ENCODE assay signal across 1 cellular context in the genomic region with DNA sequence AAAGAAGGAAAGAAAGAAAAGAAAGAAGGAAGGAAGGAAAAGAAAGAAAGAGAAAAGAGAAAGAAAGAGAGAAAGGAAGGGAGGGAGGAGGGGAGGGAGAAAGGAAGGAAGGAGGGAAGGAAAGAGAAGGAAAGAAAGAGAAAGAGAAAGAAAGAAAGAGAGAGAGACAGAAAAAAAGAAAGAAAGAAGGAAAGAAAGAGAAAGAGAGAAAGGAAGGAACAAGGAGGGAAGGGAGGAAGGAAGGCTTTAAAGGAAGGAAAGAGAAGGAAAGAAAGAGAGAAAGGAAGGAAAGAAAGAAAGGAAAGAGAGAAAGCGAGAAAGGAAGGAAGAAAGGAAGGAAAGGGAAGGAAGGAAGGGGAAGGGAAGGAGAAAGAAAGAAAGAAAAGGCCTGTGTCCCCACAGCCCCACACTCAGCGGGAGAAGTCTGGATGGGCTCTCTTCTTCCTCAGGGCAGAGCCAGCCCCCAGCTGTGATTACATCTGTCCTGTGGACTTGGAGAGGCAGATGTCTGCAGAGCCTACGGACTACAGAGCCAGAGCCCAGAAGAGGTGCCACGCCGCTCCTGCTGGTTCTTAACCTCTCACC.
TF ChIP-seq lines count a peak whose summit lies in the region.

No MANE protein-coding gene starts in this region.

TF ChIP-seq in K562, 482 proteins besides CTCF, POLR2A, EP300 and RAD21 (continued from another document):
- TF ChIP-seq ZBTB12 (CRISPR knock-in tag; IDR thresholded peaks at IDR 0.05) (no peak), BCOR (IDR thresholded peaks at IDR 0.05) (no peak), MAX (CRISPR knock-in tag; IDR thresholded peaks at IDR 0.05) (no peak), SOX6 (IDR thresholded peaks at IDR 0.05) (no peak), ZEB2 (IDR thresholded peaks at IDR 0.05) (no peak), ZNF174 (CRISPR knock-in tag; IDR thresholded peaks at IDR 0.05) (no peak), ZNF212 (CRISPR knock-in tag; IDR thresholded peaks at IDR 0.05) (no peak), SAFB2 (IDR thresholded peaks at IDR 0.05; ENCODE audit: borderline replicate concordance, low read depth, low read length, severe bottlenecking) (no peak), TFAM (CRISPR knock-in tag; conservative IDR thresholded peaks at IDR 0.05) (no peak), SETDB1 (IDR thresholded peaks at IDR 0.05; ENCODE audit: low read length) (no peak), HNRNPUL1 (IDR thresholded peaks at IDR 0.05; ENCODE audit: low read length) (no peak), GTF2E2 (tag; IDR thresholded peaks at IDR 0.05) (no peak), LCOR (CRISPR knock-in tag; IDR thresholded peaks at IDR 0.05) (no peak), CBX1 (IDR thresholded peaks at IDR 0.05; ENCODE audit: low read depth) (no peak), GTF3C2 (IDR thresholded peaks at IDR 0.05; ENCODE audit: borderline replicate concordance, extremely low read depth, insufficient read length) (no peak), FUS (optimal IDR thresholded peaks at IDR 0.05; ENCODE audit: low read depth, low read length) (no peak), CREBBP (IDR thresholded peaks at IDR 0.05; ENCODE audit: low read depth, low read length) (no peak), U2AF2 (optimal IDR thresholded peaks at IDR 0.05; ENCODE audit: low read depth, low read length) (no peak), RFX5 (IDR thresholded peaks at IDR 0.05; ENCODE audit: low read depth, low read length) (no peak), HBP1 (CRISPR knock-in tag; IDR thresholded peaks at IDR 0.05) (0 out of 2 replicates have a peak, but pooled peaks have one; percentile 53), MTA2 (IDR thresholded peaks at IDR 0.05; ENCODE audit: low read depth) (0 out of 2 replicates have a peak, but pooled peaks have one; percentile 11), TCF7L2 (IDR thresholded peaks at IDR 0.05; ENCODE audit: low read depth, low read length) (no peak), MEIS2 (IDR thresholded peaks at IDR 0.05; ENCODE audit: partially characterized antibody) (no peak), KDM1A (IDR thresholded peaks at IDR 0.05) (no peak), HSF4 (CRISPR knock-in tag; IDR thresholded peaks at IDR 0.05; ENCODE audit: borderline replicate concordance) (no peak), BRCA1 (IDR thresholded peaks at IDR 0.05) (no peak), BRCA1 (CRISPR knock-in tag; IDR thresholded peaks at IDR 0.05) (no peak), HEY1 (CRISPR knock-in tag; IDR thresholded peaks at IDR 0.05; ENCODE audit: borderline replicate concordance) (no peak)
- TF ChIP-seq, protein P1, sequence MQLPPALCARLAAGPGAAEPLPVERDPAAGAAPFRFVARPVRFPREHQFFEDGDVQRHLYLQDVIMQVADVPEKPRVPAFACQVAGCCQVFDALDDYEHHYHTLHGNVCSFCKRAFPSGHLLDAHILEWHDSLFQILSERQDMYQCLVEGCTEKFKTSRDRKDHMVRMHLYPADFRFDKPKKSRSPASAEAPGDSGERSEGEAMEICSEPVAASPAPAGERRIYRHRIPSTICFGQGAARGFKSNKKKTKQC (CRISPR knock-in tag; IDR thresholded peaks at IDR 0.05), result no peak
- TF ChIP-seq, protein P2, sequence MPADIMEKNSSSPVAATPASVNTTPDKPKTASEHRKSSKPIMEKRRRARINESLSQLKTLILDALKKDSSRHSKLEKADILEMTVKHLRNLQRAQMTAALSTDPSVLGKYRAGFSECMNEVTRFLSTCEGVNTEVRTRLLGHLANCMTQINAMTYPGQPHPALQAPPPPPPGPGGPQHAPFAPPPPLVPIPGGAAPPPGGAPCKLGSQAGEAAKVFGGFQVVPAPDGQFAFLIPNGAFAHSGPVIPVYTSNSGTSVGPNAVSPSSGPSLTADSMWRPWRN (IDR thresholded peaks at IDR 0.05; ENCODE audit: low read depth), result no peak
- TF ChIP-seq, protein P3, sequence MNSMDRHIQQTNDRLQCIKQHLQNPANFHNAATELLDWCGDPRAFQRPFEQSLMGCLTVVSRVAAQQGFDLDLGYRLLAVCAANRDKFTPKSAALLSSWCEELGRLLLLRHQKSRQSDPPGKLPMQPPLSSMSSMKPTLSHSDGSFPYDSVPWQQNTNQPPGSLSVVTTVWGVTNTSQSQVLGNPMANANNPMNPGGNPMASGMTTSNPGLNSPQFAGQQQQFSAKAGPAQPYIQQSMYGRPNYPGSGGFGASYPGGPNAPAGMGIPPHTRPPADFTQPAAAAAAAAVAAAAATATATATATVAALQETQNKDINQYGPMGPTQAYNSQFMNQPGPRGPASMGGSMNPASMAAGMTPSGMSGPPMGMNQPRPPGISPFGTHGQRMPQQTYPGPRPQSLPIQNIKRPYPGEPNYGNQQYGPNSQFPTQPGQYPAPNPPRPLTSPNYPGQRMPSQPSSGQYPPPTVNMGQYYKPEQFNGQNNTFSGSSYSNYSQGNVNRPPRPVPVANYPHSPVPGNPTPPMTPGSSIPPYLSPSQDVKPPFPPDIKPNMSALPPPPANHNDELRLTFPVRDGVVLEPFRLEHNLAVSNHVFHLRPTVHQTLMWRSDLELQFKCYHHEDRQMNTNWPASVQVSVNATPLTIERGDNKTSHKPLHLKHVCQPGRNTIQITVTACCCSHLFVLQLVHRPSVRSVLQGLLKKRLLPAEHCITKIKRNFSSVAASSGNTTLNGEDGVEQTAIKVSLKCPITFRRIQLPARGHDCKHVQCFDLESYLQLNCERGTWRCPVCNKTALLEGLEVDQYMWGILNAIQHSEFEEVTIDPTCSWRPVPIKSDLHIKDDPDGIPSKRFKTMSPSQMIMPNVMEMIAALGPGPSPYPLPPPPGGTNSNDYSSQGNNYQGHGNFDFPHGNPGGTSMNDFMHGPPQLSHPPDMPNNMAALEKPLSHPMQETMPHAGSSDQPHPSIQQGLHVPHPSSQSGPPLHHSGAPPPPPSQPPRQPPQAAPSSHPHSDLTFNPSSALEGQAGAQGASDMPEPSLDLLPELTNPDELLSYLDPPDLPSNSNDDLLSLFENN (IDR thresholded peaks at IDR 0.05; ENCODE audit: low read depth in 2 of 2, low read length in 2 of 2), result no peak
- TF ChIP-seq, protein P4, sequence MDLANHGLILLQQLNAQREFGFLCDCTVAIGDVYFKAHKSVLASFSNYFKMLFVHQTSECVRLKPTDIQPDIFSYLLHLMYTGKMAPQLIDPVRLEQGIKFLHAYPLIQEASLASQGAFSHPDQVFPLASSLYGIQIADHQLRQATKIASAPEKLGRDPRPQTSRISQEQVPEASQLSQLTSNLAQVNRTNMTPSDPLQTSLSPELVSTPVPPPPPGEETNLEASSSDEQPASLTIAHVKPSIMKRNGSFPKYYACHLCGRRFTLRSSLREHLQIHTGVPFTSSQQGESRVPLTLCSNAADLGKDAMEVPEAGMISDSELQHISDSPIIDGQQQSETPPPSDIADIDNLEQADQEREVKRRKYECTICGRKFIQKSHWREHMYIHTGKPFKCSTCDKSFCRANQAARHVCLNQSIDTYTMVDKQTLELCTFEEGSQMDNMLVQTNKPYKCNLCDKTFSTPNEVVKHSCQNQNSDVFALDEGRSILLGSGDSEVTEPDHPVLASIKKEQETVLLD (IDR thresholded peaks at IDR 0.05), result peak; percentile 36; the same call in 1 of the 2 replicates
